Comparison of ENCODE assay signal across 11 cellular contexts in the genomic region with DNA sequence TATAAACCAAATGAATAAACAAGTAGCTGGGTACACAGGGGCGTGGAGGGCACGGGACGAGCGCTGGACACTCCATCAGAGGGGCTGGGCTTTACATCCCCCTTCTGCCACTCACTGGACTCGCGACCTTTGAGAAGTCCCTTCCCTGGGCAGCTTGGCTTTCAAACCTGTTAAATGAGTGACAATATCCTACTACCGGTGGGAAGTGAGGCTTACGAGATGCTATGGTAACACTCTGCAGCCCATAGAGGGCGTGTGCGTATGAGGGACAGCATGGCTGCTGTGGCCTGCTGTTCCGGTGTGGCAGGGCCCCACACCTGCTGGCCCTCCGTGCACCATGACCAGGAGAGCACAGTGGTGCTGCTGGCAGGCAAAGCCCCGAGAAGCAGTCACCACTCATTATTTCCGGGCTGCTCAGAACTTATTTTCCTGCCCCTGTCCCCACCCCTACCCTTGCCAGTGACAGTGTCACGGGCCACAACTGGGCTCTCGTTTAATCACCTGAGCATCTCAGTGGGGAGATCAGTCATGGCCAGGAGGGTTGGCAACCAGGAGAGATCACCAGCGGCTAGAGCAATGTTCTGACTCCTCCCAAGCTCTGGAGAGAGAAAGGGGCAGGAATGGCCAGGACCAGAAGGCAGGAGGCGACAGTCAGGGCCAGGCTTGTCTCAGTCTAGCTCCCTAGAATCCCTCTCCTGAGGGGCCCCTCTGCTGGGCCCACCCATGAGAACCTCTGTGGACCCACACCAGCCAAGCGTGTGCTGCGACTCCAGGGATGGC. TPM values are rescaled to one million over a fixed set of nuclear protein-coding genes. Genes with fewer than 3 reads are reported as not detected.
A peak's percentile ranks its signal among the peaks of the same experiment; 100 is the strongest.
DNase-seq lines count a peak whose midpoint lies in the region; ATAC-seq and TF ChIP-seq lines count a peak whose summit lies in the region.
"Had no signal": no experiment of that assay in that cellular context is flagged by ENCODE, and none has a peak within 500 bp of the region (broad histone marks: within the 10 kb centered on the region; RNA-seq: fewer than 3 reads in every experiment).

No MANE protein-coding gene starts in this region.

- H3K9me3 ChIP-seq in colonic mucosa (no peaks in the 10 kb centered on the region), osteoblast (ENCODE audit: low read depth, low read length) (no peaks in the 10 kb centered on the region)
- no peaks in the 10 kb centered on the region for H3K9me3 ChIP-seq in CD4-positive, alpha-beta T cell (ENCODE audit: control insufficient read depth, low read length)
- H3K9me3 ChIP-seq: Caco-2 had no signal

- no peaks in the 10 kb centered on the region for H3K36me3 ChIP-seq in colonic mucosa
- H3K36me3 ChIP-seq in osteoblast (ENCODE audit: insufficient read depth, low read length): peaks cover 16% of the 10 kb centered on the region

- ATAC-seq in CD4-positive, alpha-beta T cell (ENCODE audit: poor library complexity): no peak
- ATAC-seq in GM21526 (IDR thresholded peaks at IDR 0.05; ENCODE audit: low FRiP score, unreplicated experiment): no peak
- ATAC-seq: activated T-cell treated with anti-CD3 and anti-CD28 coated beads, Interleukin-2, amount 50 U/mL, for 72 hours; sciatic nerve had no signal

- peaks cover 5% of the 10 kb centered on the region for H3K79me2 ChIP-seq in osteoblast (ENCODE audit: insufficient read depth, low read length)

- H3K9me3 Mint-ChIP-seq in CD4-positive, alpha-beta T cell: no peaks in the 10 kb centered on the region
- no peaks in the 10 kb centered on the region for H3K9me3 Mint-ChIP-seq in activated naive CD8-positive, alpha-beta T cell treated with anti-CD3 and anti-CD28 coated beads for 36 hours
- H3K9me3 Mint-ChIP-seq: activated T-cell treated with anti-CD3 and anti-CD28 coated beads, Interleukin-2, amount 50 U/mL, for 72 hours had no signal

- H3K4me1 ChIP-seq in colonic mucosa (peaks cover 24% of the 10 kb centered on the region), osteoblast (ENCODE audit: insufficient read depth, low read length) (no peaks in the 10 kb centered on the region)
- H3K4me1 ChIP-seq: Caco-2 had no signal

- no peak overlapping the region for H2AFZ ChIP-seq in osteoblast (ENCODE audit: low read length)

- H3K9ac ChIP-seq in colonic mucosa (ENCODE audit: low read depth in 2 of 2, low read length in 2 of 2): peak overlapping the region; percentile 43 to 84

- H3K4me2 ChIP-seq in osteoblast (ENCODE audit: insufficient read depth, low read length): no peak overlapping the region

- peaks cover 10% of the 10 kb centered on the region for H4K20me1 ChIP-seq in osteoblast (ENCODE audit: insufficient read depth, low read length)

- intact Hi-C loops in colonic mucosa (cut with DNase I): no loop called here
- intact Hi-C loops in CD4-positive, alpha-beta T cell (cut with DNase I, micrococcal nuclease): no loop called here

- H3K4me3 Mint-ChIP-seq in CD4-positive, alpha-beta T cell: no peak overlapping the region
- H3K4me3 Mint-ChIP-seq in activated naive CD8-positive, alpha-beta T cell treated with anti-CD3 and anti-CD28 coated beads for 36 hours: no peak overlapping the region
- H3K4me3 Mint-ChIP-seq: activated T-cell treated with anti-CD3 and anti-CD28 coated beads, Interleukin-2, amount 50 U/mL, for 72 hours had no signal

- CTCF ChIA-PET in CD4-positive, alpha-beta T cell (lab: Charles Lee): no interaction called here

- peak overlapping the region; percentile 97 for H3K27ac ChIP-seq in colonic mucosa
- H3K27ac ChIP-seq in osteoblast (ENCODE audit: low read depth, low read length): no peak overlapping the region
- no peak overlapping the region for H3K27ac ChIP-seq in CD4-positive, alpha-beta T cell (ENCODE audit: low read depth, low read length)

- H3K36me3 Mint-ChIP-seq in CD4-positive, alpha-beta T cell (ENCODE audit: low read depth): peaks cover 48% of the 10 kb centered on the region
- peaks cover 2% of the 10 kb centered on the region for H3K36me3 Mint-ChIP-seq in activated naive CD8-positive, alpha-beta T cell treated with anti-CD3 and anti-CD28 coated beads for 36 hours

- peaks cover 2% of the 10 kb centered on the region for H3K4me1 Mint-ChIP-seq in CD4-positive, alpha-beta T cell (ENCODE audit: low read depth)
- H3K4me1 Mint-ChIP-seq in activated naive CD8-positive, alpha-beta T cell treated with anti-CD3 and anti-CD28 coated beads for 36 hours: no peaks in the 10 kb centered on the region

- TF ChIP-seq CTCF in LNCaP clone FGC (IDR thresholded peaks at IDR 0.05; ENCODE audit: control insufficient read depth, extremely low read depth, insufficient read depth) (peak; percentile 23; the same call in 1 of the 2 replicates), colonic mucosa (IDR thresholded peaks at IDR 0.05) (no peak), osteoblast (IDR thresholded peaks at IDR 0.05; ENCODE audit: extremely low read depth, low read depth, low read length) (peak; percentile 11)
- no peak for TF ChIP-seq CTCF in CD4-positive, alpha-beta T cell (IDR thresholded peaks at IDR 0.05)

- DNase-seq in LNCaP clone FGC (ENCODE audit: low read depth) (no peak), colonic mucosa (peak; percentile 64), osteoblast (ENCODE audit: insufficient read length, low spot score, missing footprints) (no peak)
- no peak for DNase-seq in CD4-positive, alpha-beta T cell
- DNase-seq in activated naive CD8-positive, alpha-beta T cell treated with anti-CD3 and anti-CD28 coated beads for 36 hours: no peak
- DNase-seq: activated CD4-positive, alpha-beta T cell treated with anti-CD3 and anti-CD28 coated beads for 1 hour; activated T-cell treated with anti-CD3 and anti-CD28 coated beads, Interleukin-2, amount 50 U/mL, for 72 hours; NCI-H1694 had no signal

- H3K4me3 ChIP-seq in LNCaP clone FGC (ENCODE audit: low read depth, low read length) (no peak overlapping the region), colonic mucosa (no peak overlapping the region), osteoblast (ENCODE audit: insufficient read depth, low read length) (no peak overlapping the region)

- no peaks in the 10 kb centered on the region for H3K27me3 Mint-ChIP-seq in CD4-positive, alpha-beta T cell
- H3K27me3 Mint-ChIP-seq in activated naive CD8-positive, alpha-beta T cell treated with anti-CD3 and anti-CD28 coated beads for 36 hours: no peaks in the 10 kb centered on the region

- POLR2A ChIA-PET in CD4-positive, alpha-beta T cell (lab: Charles Lee): interaction anchor here (0.8 kb wide), 1 partner anchor 43 kb away, joined by 3 read pairs; the partner anchor contains the start of gene FAF2

- no peak overlapping the region for H3K27ac Mint-ChIP-seq in CD4-positive, alpha-beta T cell
- H3K27ac Mint-ChIP-seq in activated naive CD8-positive, alpha-beta T cell treated with anti-CD3 and anti-CD28 coated beads for 36 hours: no peak overlapping the region
- H3K27ac Mint-ChIP-seq: activated T-cell treated with anti-CD3 and anti-CD28 coated beads, Interleukin-2, amount 50 U/mL, for 72 hours had no signal

- no peaks in the 10 kb centered on the region for H3K27me3 ChIP-seq in colonic mucosa
- no peaks in the 10 kb centered on the region for H3K27me3 ChIP-seq in osteoblast (ENCODE audit: insufficient read depth, low read length)
- no peaks in the 10 kb centered on the region for H3K27me3 ChIP-seq in CD4-positive, alpha-beta T cell (ENCODE audit: control insufficient read depth, insufficient read depth, low read length)

RNA-seq across cellular contexts. Expression of gene CLTB, which starts 10.5 kb away (rescaled TPM):
- total RNA-seq in colonic mucosa (100 to 1,000 TPM; 181 to 263 TPM), osteoblast (61.3 and 63.0 TPM in 2 replicates)
- 10 to 100 TPM; 69.5 to 73.2 TPM for total RNA-seq in CD4-positive, alpha-beta T cell
- 10 to 100 TPM; 53.4 to 57.7 TPM for total RNA-seq in activated naive CD8-positive, alpha-beta T cell treated with anti-CD3 and anti-CD28 coated beads for 36 hours

RNA-seq across cellular contexts. Expression of gene HIGD2A, which starts 17.3 kb away (rescaled TPM):
- 100 to 1,000 TPM; 173 to 227 TPM for total RNA-seq in colonic mucosa
- total RNA-seq in osteoblast: 31.5 and 34.7 TPM in 2 replicates
- 100 to 1,000 TPM in 1 of 2 experiments, 10 to 100 TPM in 1; 98.2 to 104 TPM for total RNA-seq in CD4-positive, alpha-beta T cell
- total RNA-seq in activated naive CD8-positive, alpha-beta T cell treated with anti-CD3 and anti-CD28 coated beads for 36 hours: 10 to 100 TPM; 94.0 to 94.5 TPM

RNA-seq across cellular contexts. Expression of gene NOP16, which starts 17.4 kb away (rescaled TPM):
- total RNA-seq in colonic mucosa (10 to 100 TPM; 17.1 to 45.7 TPM), osteoblast (7.1 and 8.0 TPM in 2 replicates)
- total RNA-seq in CD4-positive, alpha-beta T cell: 10 to 100 TPM; 12.0 to 14.5 TPM
- total RNA-seq in activated naive CD8-positive, alpha-beta T cell treated with anti-CD3 and anti-CD28 coated beads for 36 hours: 100 to 1,000 TPM; 154 to 158 TPM

RNA-seq across cellular contexts. Expression of gene ARL10, which starts 40.6 kb away (rescaled TPM):
- total RNA-seq in colonic mucosa (1 to 10 TPM; 1.3 to 2.8 TPM), osteoblast (8.3 and 14.1 TPM in 2 replicates)
- total RNA-seq in CD4-positive, alpha-beta T cell: 1 to 10 TPM; 3.2 to 4.4 TPM
- 10 to 100 TPM in 1 of 2 experiments, 1 to 10 TPM in 1; 8.0 to 12.1 TPM for total RNA-seq in activated naive CD8-positive, alpha-beta T cell treated with anti-CD3 and anti-CD28 coated beads for 36 hours

RNA-seq across cellular contexts. Expression of gene FAF2, which starts 42.3 kb away (rescaled TPM):
- total RNA-seq in colonic mucosa: 10 to 100 TPM; 36.0 to 37.0 TPM
- total RNA-seq in osteoblast: 40.2 and 42.4 TPM in 2 replicates
- total RNA-seq in CD4-positive, alpha-beta T cell: 10 to 100 TPM; 27.5 to 30.1 TPM
- 10 to 100 TPM; 38.1 to 38.6 TPM for total RNA-seq in activated naive CD8-positive, alpha-beta T cell treated with anti-CD3 and anti-CD28 coated beads for 36 hours

Comparison
In these comparisons a context has a peak if more than half of its experiments do, and no peak if none do; other contexts are left out.
1. CTCF ChIP-seq: peak in LNCaP clone FGC (single experiment) and osteoblast (single experiment); none in colonic mucosa (single experiment) and CD4-positive, alpha-beta T cell (single experiment).